1 cellular context compared by ENCODE assay signal in the genomic region with DNA sequence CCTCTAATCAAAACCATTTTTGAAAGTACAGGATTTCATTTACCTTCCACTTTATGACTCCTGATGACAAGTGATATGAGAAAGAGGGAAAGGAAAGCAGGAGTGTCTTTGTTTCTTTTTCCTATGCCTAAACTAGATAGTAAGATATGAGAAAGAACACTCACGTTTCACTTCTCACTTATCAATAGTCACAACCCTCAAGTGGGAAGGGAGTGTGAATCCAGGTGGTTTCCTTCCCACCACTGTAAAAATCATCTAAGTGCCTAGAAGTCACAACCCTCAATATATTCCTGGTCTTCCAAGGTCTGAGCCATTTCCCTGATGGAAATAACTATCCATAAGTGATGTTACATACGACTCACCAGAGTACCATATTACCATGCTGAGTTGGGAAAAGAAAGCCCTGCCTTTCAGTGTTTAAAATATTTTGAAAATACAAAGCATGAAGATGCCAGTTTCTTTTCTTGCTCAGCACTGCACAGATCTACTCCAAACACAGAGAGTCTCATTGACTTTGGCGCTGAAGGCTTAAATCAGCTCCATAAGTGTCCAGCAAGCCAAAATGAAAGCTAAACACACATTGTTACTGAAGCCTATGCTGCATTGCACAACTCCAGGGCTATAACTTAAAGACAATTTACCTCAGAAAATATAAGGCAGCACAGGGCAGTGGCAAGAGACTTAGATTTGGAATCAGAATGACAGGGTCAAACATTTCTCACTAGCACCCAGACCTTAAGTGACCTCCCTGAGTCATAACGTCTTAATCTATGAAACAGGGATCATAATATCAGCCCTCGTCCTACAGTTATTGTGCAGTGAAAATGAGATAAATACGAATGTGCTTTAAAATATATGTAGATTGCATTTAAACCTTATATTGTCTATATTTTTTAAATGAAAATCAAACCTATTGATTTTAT.
TF ChIP-seq lines count a peak whose summit lies in the region.

No MANE protein-coding gene starts in this region.

TF ChIP-seq in H1, 55 proteins besides CTCF, POLR2A, EP300 and RAD21 (continued from another document):
- peak; percentile 30; the same call in 1 of the 2 replicates for TF ChIP-seq CEBPB (IDR thresholded peaks at IDR 0.05; ENCODE audit: low read depth, low read length)
TF ChIP-seq in H1: peak in this region for 1.
